In the genomic region with DNA sequence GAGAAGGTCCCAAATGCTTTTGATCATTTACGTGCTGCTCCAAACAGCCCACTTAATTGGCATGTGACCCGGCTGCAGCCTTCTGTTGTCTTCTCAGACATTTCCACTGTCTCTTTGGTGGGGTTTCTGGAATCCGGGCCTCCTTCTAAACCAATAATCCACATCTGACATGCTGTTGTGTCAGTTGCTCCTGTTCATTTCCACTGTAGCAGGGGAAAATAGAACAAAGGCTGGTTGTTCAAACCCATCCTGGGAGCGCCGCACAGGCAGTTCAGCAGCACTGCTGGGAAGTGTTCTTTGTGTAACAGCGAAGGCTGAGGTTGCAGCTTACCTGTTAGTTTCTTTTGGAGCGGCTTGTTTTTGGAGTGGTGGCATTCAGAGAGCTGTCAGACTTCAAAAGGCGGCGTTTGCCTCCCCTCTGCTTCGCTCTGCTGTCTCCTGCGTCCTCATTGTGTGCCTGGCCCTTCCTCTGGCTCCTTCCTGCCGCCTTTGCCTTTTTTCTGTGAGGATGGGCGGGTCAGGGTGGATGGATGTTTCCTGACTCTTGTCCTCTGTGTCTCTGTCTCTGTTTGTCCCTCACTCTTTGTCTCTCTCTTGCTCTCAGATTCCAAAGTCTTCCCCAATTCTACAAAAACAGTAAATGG, we compare ENCODE assay signal across 15 cellular contexts.
DNase-seq lines count a peak whose midpoint lies in the region; FAIRE-seq and TF ChIP-seq lines count a peak whose summit lies in the region.
"Had no signal": no experiment of that assay in that cellular context is flagged by ENCODE, and none has a peak within 500 bp of the region (broad histone marks: within the 10 kb centered on the region; RNA-seq: fewer than 3 reads in every experiment).

No MANE protein-coding gene starts in this region.

- CTCF ChIA-PET in activated CD4-positive, alpha-beta memory T cell treated with anti-CD3 and anti-CD28 coated beads for 36 hours (lab: Charles Lee): no interaction called here

- H3K4me3 ChIP-seq in HUES6 (ENCODE audit: low read depth, low read length): no peak overlapping the region
- no peak overlapping the region for H3K4me3 ChIP-seq in astrocyte (ENCODE audit: insufficient read depth, low read depth, low read length)
- H3K4me3 ChIP-seq in mesodermal cell (ENCODE audit: extremely low read depth, insufficient read depth, low read length, poor library complexity, severe bottlenecking): no peak overlapping the region
- H3K4me3 ChIP-seq: esophagus muscularis mucosa, SK-N-MC, skin epidermis had no signal

- no peaks in the 10 kb centered on the region for H4K20me1 ChIP-seq in astrocyte (ENCODE audit: insufficient read depth, low read length)

- H3K27me3 Mint-ChIP-seq in astrocyte (ENCODE audit: low read depth, unreplicated experiment) (peaks cover 9% of the 10 kb centered on the region), immature natural killer cell (ENCODE audit: low read depth in 3 of 3) (peaks cover 0 to 7% (median 5%) of the 10 kb centered on the region in 3 donors)
- peaks cover 6% of the 10 kb centered on the region for H3K27me3 Mint-ChIP-seq in activated CD4-positive, alpha-beta memory T cell treated with anti-CD3 and anti-CD28 coated beads for 36 hours

- intact Hi-C loops in activated CD4-positive, alpha-beta memory T cell treated with anti-CD3 and anti-CD28 coated beads for 36 hours (cut with micrococcal nuclease): no loop called here

- H3K27me3 ChIP-seq in HUES6 (ENCODE audit: control insufficient read depth, insufficient read depth, low read length): no peaks in the 10 kb centered on the region
- H3K27me3 ChIP-seq in astrocyte (ENCODE audit: insufficient read depth, low read length): no peaks in the 10 kb centered on the region
- H3K27me3 ChIP-seq: neutrophil had no signal

- 29 to 35% methylated on average over 7 to 8 of the region's 13 CpGs for WGBS in mesodermal cell (ENCODE audit: insufficient coverage in 2 of 2), 2 experiments

- no peak overlapping the region for H3K27ac Mint-ChIP-seq in astrocyte (ENCODE audit: unreplicated experiment)
- H3K27ac Mint-ChIP-seq in immature natural killer cell: no peak overlapping the region
- H3K27ac Mint-ChIP-seq in activated CD4-positive, alpha-beta memory T cell treated with anti-CD3 and anti-CD28 coated beads for 36 hours: no peak overlapping the region
- H3K27ac Mint-ChIP-seq: stimulated activated effector memory CD8-positive, alpha-beta T cell treated with anti-CD3 and anti-CD28 coated beads, Interleukin-12 subunit alpha, Interleukin-12 subunit beta, amount 100 ng/mL, for 72 hours had no signal

- no peak for TF ChIP-seq CTCF in astrocyte (IDR thresholded peaks at IDR 0.05; ENCODE audit: insufficient read depth, low read depth, low read length)

- H3K36me3 ChIP-seq in HUES6 (ENCODE audit: control insufficient read depth, insufficient read depth, low read length) (no peaks in the 10 kb centered on the region), astrocyte (ENCODE audit: insufficient read depth, low read length) (no peaks in the 10 kb centered on the region), mesodermal cell (ENCODE audit: control insufficient read depth, insufficient read depth, low read length) (no peaks in the 10 kb centered on the region)
- H3K36me3 ChIP-seq: esophagus muscularis mucosa, neutrophil had no signal

- no peaks in the 10 kb centered on the region for H3K79me2 ChIP-seq in astrocyte (ENCODE audit: insufficient read depth, low read length)

- H3K4me2 ChIP-seq in astrocyte (ENCODE audit: low read length): no peak overlapping the region

- no peaks in the 10 kb centered on the region for H3K9me3 Mint-ChIP-seq in astrocyte (ENCODE audit: unreplicated experiment)
- H3K9me3 Mint-ChIP-seq in immature natural killer cell: no peaks in the 10 kb centered on the region
- no peaks in the 10 kb centered on the region for H3K9me3 Mint-ChIP-seq in activated CD4-positive, alpha-beta memory T cell treated with anti-CD3 and anti-CD28 coated beads for 36 hours
- H3K9me3 Mint-ChIP-seq: stimulated activated effector memory CD8-positive, alpha-beta T cell treated with anti-CD3 and anti-CD28 coated beads, Interleukin-12 subunit alpha, Interleukin-12 subunit beta, amount 100 ng/mL, for 72 hours had no signal

- DNase-seq in Ammon's horn (ENCODE audit: low spot score): peak; percentile 8
- no peak for DNase-seq in astrocyte (ENCODE audit: low read depth)
- DNase-seq in GF-D8 (lab: John Stamatoyannopoulos, UW): no peak
- DNase-seq in immature natural killer cell: no peak
- DNase-seq in NCI-H226: no peak
- DNase-seq in activated CD4-positive, alpha-beta memory T cell treated with anti-CD3 and anti-CD28 coated beads for 36 hours: no peak
- DNase-seq: aorta, OCI-M1 had no signal

- no peaks in the 10 kb centered on the region for H3K36me3 Mint-ChIP-seq in astrocyte (ENCODE audit: low read depth, unreplicated experiment)
- H3K36me3 Mint-ChIP-seq in immature natural killer cell: no peaks in the 10 kb centered on the region
- no peaks in the 10 kb centered on the region for H3K36me3 Mint-ChIP-seq in activated CD4-positive, alpha-beta memory T cell treated with anti-CD3 and anti-CD28 coated beads for 36 hours
- H3K36me3 Mint-ChIP-seq: stimulated activated effector memory CD8-positive, alpha-beta T cell treated with anti-CD3 and anti-CD28 coated beads, Interleukin-12 subunit alpha, Interleukin-12 subunit beta, amount 100 ng/mL, for 72 hours had no signal

- H3K4me1 ChIP-seq in HUES6 (ENCODE audit: control insufficient read depth, insufficient read depth, low read length) (peaks cover 22% of the 10 kb centered on the region), astrocyte (ENCODE audit: insufficient read depth, low read length) (no peaks in the 10 kb centered on the region), mesodermal cell (ENCODE audit: control insufficient read depth, insufficient read depth, low read length, poor library complexity, severe bottlenecking) (peaks cover 17% of the 10 kb centered on the region)
- H3K4me1 ChIP-seq: esophagus muscularis mucosa had no signal

- H3K4me1 Mint-ChIP-seq in astrocyte (ENCODE audit: low read depth, unreplicated experiment) (peaks cover 11% of the 10 kb centered on the region), immature natural killer cell (no peaks in the 10 kb centered on the region)
- H3K4me1 Mint-ChIP-seq in activated CD4-positive, alpha-beta memory T cell treated with anti-CD3 and anti-CD28 coated beads for 36 hours (ENCODE audit: low read depth): no peaks in the 10 kb centered on the region
- H3K4me1 Mint-ChIP-seq: stimulated activated effector memory CD8-positive, alpha-beta T cell treated with anti-CD3 and anti-CD28 coated beads, Interleukin-12 subunit alpha, Interleukin-12 subunit beta, amount 100 ng/mL, for 72 hours had no signal

- peak overlapping the region; percentile 23 for H2AFZ ChIP-seq in astrocyte (ENCODE audit: low read depth, low read length)

- H3K9me3 ChIP-seq in HUES6 (ENCODE audit: control insufficient read depth, insufficient read depth, low read depth, low read length) (no peaks in the 10 kb centered on the region), astrocyte (ENCODE audit: insufficient read depth, low read depth, low read length) (no peaks in the 10 kb centered on the region), mesodermal cell (ENCODE audit: control insufficient read depth, low read length) (no peaks in the 10 kb centered on the region)
- H3K9me3 ChIP-seq: esophagus muscularis mucosa, neutrophil had no signal

- H3K4me3 Mint-ChIP-seq in astrocyte (ENCODE audit: unreplicated experiment): no peak overlapping the region
- H3K4me3 Mint-ChIP-seq in immature natural killer cell: no peak overlapping the region
- no peak overlapping the region for H3K4me3 Mint-ChIP-seq in activated CD4-positive, alpha-beta memory T cell treated with anti-CD3 and anti-CD28 coated beads for 36 hours
- H3K4me3 Mint-ChIP-seq: stimulated activated effector memory CD8-positive, alpha-beta T cell treated with anti-CD3 and anti-CD28 coated beads, Interleukin-12 subunit alpha, Interleukin-12 subunit beta, amount 100 ng/mL, for 72 hours had no signal

- FAIRE-seq in astrocyte (lab: Jason Lieb, UNC): no peak

- H3K27ac ChIP-seq in HUES6 (ENCODE audit: low read depth, low read length): no peak overlapping the region; the same call in 1 of the 2 replicates
- no peak overlapping the region for H3K27ac ChIP-seq in astrocyte (ENCODE audit: low read depth, low read length)
- peak overlapping the region; percentile 83 for H3K27ac ChIP-seq in mesodermal cell (ENCODE audit: low read depth, low read length, severe bottlenecking)
- H3K27ac ChIP-seq: esophagus muscularis mucosa, neutrophil, SK-N-MC, skin epidermis had no signal

- POLR2A ChIA-PET in activated CD4-positive, alpha-beta memory T cell treated with anti-CD3 and anti-CD28 coated beads for 36 hours (lab: Charles Lee): no interaction called here

- H3K9ac ChIP-seq in HUES6 (ENCODE audit: low read length) (peak overlapping the region; percentile 36), astrocyte (ENCODE audit: low read length) (no peak overlapping the region)
